In genomic region chr12:867905-868304, GRCh38 we compare ENCODE assay signal across 1 cellular context.
TF ChIP-seq lines count a peak whose summit lies in the region.

No MANE protein-coding gene starts in this region.

TF ChIP-seq in GM23338, 12 proteins besides CTCF, POLR2A, EP300 and RAD21 (continued from another document):
- no peak for TF ChIP-seq ZNF331 (CRISPR knock-in tag; IDR thresholded peaks at IDR 0.05; ENCODE audit: low read depth)
- no peak for TF ChIP-seq ZNF462 (CRISPR knock-in tag; IDR thresholded peaks at IDR 0.05)
